ENCODE assay signal across 15 cellular contexts in the genomic region with DNA sequence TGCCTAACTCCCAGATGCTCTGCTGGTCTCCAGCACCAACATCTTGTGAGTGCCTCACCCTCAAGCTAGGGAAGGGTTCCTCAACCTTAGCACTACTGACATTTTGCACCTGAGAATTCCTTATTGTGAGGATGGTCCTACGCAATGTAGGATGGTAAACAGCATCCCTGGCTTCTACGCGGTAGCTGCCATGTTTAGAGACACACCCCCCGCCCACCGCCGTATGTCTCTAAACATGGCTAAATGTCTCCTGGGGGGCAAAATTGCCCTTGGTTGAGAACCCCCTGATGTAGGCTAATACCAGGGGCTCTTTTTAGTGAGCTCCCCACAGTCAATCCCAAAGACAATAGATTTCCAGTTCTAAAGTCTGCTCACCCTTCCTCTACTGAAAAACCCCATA. TPM values are rescaled to one million over a fixed set of nuclear protein-coding genes. Genes with fewer than 3 reads are reported as not detected.
DNase-seq lines count a peak whose midpoint lies in the region; ATAC-seq and TF ChIP-seq lines count a peak whose summit lies in the region.
"Had no signal": no experiment of that assay in that cellular context is flagged by ENCODE, and none has a peak within 500 bp of the region (broad histone marks: within the 10 kb centered on the region; RNA-seq: fewer than 3 reads in every experiment).

No MANE protein-coding gene starts in this region.

- DNase-seq in activated CD8-positive, alpha-beta memory T cell treated with anti-CD3 and anti-CD28 coated beads, Interleukin-2, amount 10 ng/mL, durations not matched to agents 7 days and 5 days = no peak
- no peak for DNase-seq in activated CD8-positive, alpha-beta memory T cell treated with anti-CD3 and anti-CD28 coated beads, Interleukin-2, amount 50 U/mL, for 48 hours
- no peak for DNase-seq in effector memory CD4-positive, alpha-beta T cell
- DNase-seq in spleen = no peak
- DNase-seq in cerebellar nuclear complex (lab: John Stamatoyannopoulos, UW) = no peak
- DNase-seq: activated CD4-positive, CD25-positive, alpha-beta regulatory T cell treated with anti-CD3 and anti-CD28 coated beads, Interleukin-2, amount 50 U/mL, for 72 hours; caudate nucleus; head of caudate nucleus; NCI-H524; stimulated activated naive CD8-positive, alpha-beta T cell treated with anti-CD3 and anti-CD28 coated beads, Interleukin-15, Interleukin-2, amounts not matched to agents 100 U/mL and 50 U/mL, for 24 hours had no signal

- intact Hi-C loops in spleen (cut with DNase I; ENCODE audit: low total_unique reads) = loop anchor here (5.0 to 10.0 kb wide), 3 partner anchors 34 to 131 kb away; partner anchors contain the start of gene THRAP3

- peaks cover 64% of the 10 kb centered on the region for H3K4me1 ChIP-seq in effector memory CD4-positive, alpha-beta T cell (ENCODE audit: control insufficient read depth, insufficient read depth, low read length, poor library complexity, severe bottlenecking)
- peaks cover 48 to 83% (median 69%) of the 10 kb centered on the region in 6 donors for H3K4me1 ChIP-seq in spleen

- H3K4me3 ChIP-seq in effector memory CD4-positive, alpha-beta T cell (ENCODE audit: insufficient read depth, low read depth, low read length, poor library complexity, severe bottlenecking) = no peak overlapping the region
- no peak overlapping the region for H3K4me3 ChIP-seq in spleen

- WGBS in spleen, 5 donors = 92 to 98% (median 98%) methylated on average over 6 of the region's 6 CpGs

- ATAC-seq in activated CD8-positive, alpha-beta memory T cell treated with anti-CD3 and anti-CD28 coated beads, Interleukin-2, amount 10 ng/mL, durations not matched to agents 7 days and 5 days = no peak
- ATAC-seq in HG03108 (IDR thresholded peaks at IDR 0.05; ENCODE audit: unreplicated experiment) (no peak), GM18861 (IDR thresholded peaks at IDR 0.05; ENCODE audit: unreplicated experiment) (no peak)
- ATAC-seq: HCT116; right cardiac atrium; stimulated activated naive CD8-positive, alpha-beta T cell treated with anti-CD3 and anti-CD28 coated beads, Interleukin-15, Interleukin-2, amounts not matched to agents 100 U/mL and 50 U/mL, for 24 hours had no signal

- CTCF ChIA-PET in activated CD8-positive, alpha-beta memory T cell treated with anti-CD3 and anti-CD28 coated beads, Interleukin-2, amount 10 ng/mL, durations not matched to agents 7 days and 5 days (lab: Charles Lee) = interaction anchor here (1.7 to 5.5 kb wide), 2 partner anchors 35 to 132 kb away, joined by 6 to 30 read pairs; no protein-coding TSS in a partner anchor

- TF ChIP-seq POLR2A in spleen (IDR thresholded peaks at IDR 0.05) = no peak

- H3K4me1 Mint-ChIP-seq in activated CD8-positive, alpha-beta memory T cell treated with anti-CD3 and anti-CD28 coated beads, Interleukin-2, amount 10 ng/mL, durations not matched to agents 7 days and 5 days = peaks cover 65% of the 10 kb centered on the region

- H3K9me3 Mint-ChIP-seq in activated CD8-positive, alpha-beta memory T cell treated with anti-CD3 and anti-CD28 coated beads, Interleukin-2, amount 10 ng/mL, durations not matched to agents 7 days and 5 days (ENCODE audit: low read depth) = no peaks in the 10 kb centered on the region

- no peaks in the 10 kb centered on the region for H3K36me3 ChIP-seq in KOPT-K1 (ENCODE audit: insufficient read depth, low read length)
- no peaks in the 10 kb centered on the region for H3K36me3 ChIP-seq in effector memory CD4-positive, alpha-beta T cell (ENCODE audit: control insufficient read depth, insufficient read depth, low read length)
- H3K36me3 ChIP-seq in spleen = peaks cover 0 to 5% (median 0%) of the 10 kb centered on the region in 6 donors

- H3K9me3 ChIP-seq in KOPT-K1 (ENCODE audit: insufficient read depth, low read length, poor library complexity, severe bottlenecking) = no peaks in the 10 kb centered on the region
- no peaks in the 10 kb centered on the region for H3K9me3 ChIP-seq in effector memory CD4-positive, alpha-beta T cell (ENCODE audit: control insufficient read depth, low read length)
- H3K9me3 ChIP-seq in spleen = no peaks in the 10 kb centered on the region

- H3K36me3 Mint-ChIP-seq in activated CD8-positive, alpha-beta memory T cell treated with anti-CD3 and anti-CD28 coated beads, Interleukin-2, amount 10 ng/mL, durations not matched to agents 7 days and 5 days = peaks cover 11% of the 10 kb centered on the region

- H3K27ac ChIP-seq in KOPT-K1 (ENCODE audit: low read depth, low read length, poor library complexity, severe bottlenecking) (peak overlapping the region; percentile 11), spleen (peak overlapping the region in 5 of 8 donors; percentile 90 to 100 (median 92))
- peak overlapping the region; percentile 91 for H3K27ac ChIP-seq in effector memory CD4-positive, alpha-beta T cell (ENCODE audit: insufficient read depth, low read length, poor library complexity, severe bottlenecking)

- H3K27ac Mint-ChIP-seq in activated CD8-positive, alpha-beta memory T cell treated with anti-CD3 and anti-CD28 coated beads, Interleukin-2, amount 10 ng/mL, durations not matched to agents 7 days and 5 days = peak overlapping the region; percentile 40

- no peak overlapping the region for H3K4me3 Mint-ChIP-seq in activated CD8-positive, alpha-beta memory T cell treated with anti-CD3 and anti-CD28 coated beads, Interleukin-2, amount 10 ng/mL, durations not matched to agents 7 days and 5 days

- TF ChIP-seq CTCF in spleen (IDR thresholded peaks at IDR 0.05 in 8 of 11, conservative IDR thresholded peaks at IDR 0.05 in 3 of 11) = no peak

- H3K27me3 Mint-ChIP-seq in activated CD8-positive, alpha-beta memory T cell treated with anti-CD3 and anti-CD28 coated beads, Interleukin-2, amount 10 ng/mL, durations not matched to agents 7 days and 5 days = no peaks in the 10 kb centered on the region

- no peaks in the 10 kb centered on the region for H3K27me3 ChIP-seq in effector memory CD4-positive, alpha-beta T cell (replicated peaks; ENCODE audit: control insufficient read depth, insufficient read depth, low read length, poor library complexity, severe bottlenecking)
- H3K27me3 ChIP-seq in spleen (replicated peaks in 1 of 7) = no peaks in the 10 kb centered on the region

RNA-seq across cellular contexts. Expression of gene MAP7D1, which starts 2.5 kb away (rescaled TPM):
- 100 to 1,000 TPM; 238 to 252 TPM for total RNA-seq in activated CD8-positive, alpha-beta memory T cell treated with anti-CD3 and anti-CD28 coated beads, Interleukin-2, amount 10 ng/mL, durations not matched to agents 7 days and 5 days
- total RNA-seq in spleen = 100 to 1,000 TPM in 3 of 7 donors, 10 to 100 TPM in 4; 72.6 to 116 (median 96.9) TPM
- polyA plus RNA-seq in spleen = 10 to 100 TPM; 30.4 to 62.7 (median 38.0) TPM

RNA-seq across cellular contexts. Expression of gene TRAPPC3, which starts 4.2 kb away (rescaled TPM):
- 10 to 100 TPM; 56.5 to 68.3 TPM for total RNA-seq in activated CD8-positive, alpha-beta memory T cell treated with anti-CD3 and anti-CD28 coated beads, Interleukin-2, amount 10 ng/mL, durations not matched to agents 7 days and 5 days
- 10 to 100 TPM; 46.7 to 98.1 (median 56.4) TPM for total RNA-seq in spleen
- 10 to 100 TPM; 42.9 to 70.1 (median 60.2) TPM for polyA plus RNA-seq in spleen

RNA-seq across cellular contexts. Expression of gene COL8A2, which starts 28.5 kb away (rescaled TPM):
- total RNA-seq in activated CD8-positive, alpha-beta memory T cell treated with anti-CD3 and anti-CD28 coated beads, Interleukin-2, amount 10 ng/mL, durations not matched to agents 7 days and 5 days = not detected
- 10 to 100 TPM in 4 of 7 donors, 1 to 10 TPM in 3; 7.0 to 32.0 (median 10.3) TPM for total RNA-seq in spleen
- 1 to 10 TPM; 2.1 to 5.9 (median 4.3) TPM for polyA plus RNA-seq in spleen

Comparison
In these comparisons a context has a peak if more than half of its experiments do, and no peak if none do; other contexts are left out.
1. H3K27ac ChIP-seq: peak in every context shown above with its lines; median percentile 92 in spleen; 91 in effector memory CD4-positive, alpha-beta T cell; 11 in KOPT-K1.
2. RNA of gene COL8A2, which starts 28.5 kb away (total RNA-seq): 7.0 to 32.0 TPM in spleen; not detected in activated CD8-positive, alpha-beta memory T cell treated with anti-CD3 and anti-CD28 coated beads, Interleukin-2, amount 10 ng/mL, durations not matched to agents 7 days and 5 days; every median in the first group is over 4 times any median in the second.